Comparison of ENCODE assay signal across 23 cellular contexts in the genomic region with DNA sequence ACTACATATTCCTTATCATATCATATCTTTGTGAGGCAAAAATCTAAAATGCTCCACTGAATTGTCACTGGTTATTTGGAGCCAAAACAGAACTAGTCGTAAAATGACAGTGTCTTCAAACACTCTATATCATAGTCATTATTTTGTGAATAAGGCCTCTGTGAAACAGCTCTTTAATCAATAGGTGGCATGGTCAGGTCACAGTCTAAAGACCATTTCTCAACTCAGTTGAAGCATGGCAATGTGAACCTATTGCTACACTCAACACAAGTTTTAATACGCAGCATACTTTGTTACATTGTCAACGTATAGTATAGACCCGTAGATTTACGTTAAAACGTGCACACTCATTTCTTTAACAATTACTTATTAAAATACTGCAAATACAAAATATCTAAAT.
"Had no signal": no experiment of that assay in that cellular context is flagged by ENCODE, and none has a peak within 500 bp of the region (broad histone marks: within the 10 kb centered on the region; RNA-seq: fewer than 3 reads in every experiment).

No MANE protein-coding gene starts in this region.

- H3K4me3 ChIP-seq: colonic mucosa, esophagus squamous epithelium, gastrocnemius medialis, heart right ventricle, left ventricle myocardium inferior, lower lobe of right lung, mucosa of descending colon had no signal

- H3K27ac ChIP-seq: colonic mucosa, epithelial cell of prostate, esophagus squamous epithelium, gastrocnemius medialis, heart right ventricle, left ventricle myocardium inferior, lower lobe of right lung had no signal

- H3K4me1 ChIP-seq: colonic mucosa, esophagus squamous epithelium, gastrocnemius medialis, heart right ventricle, left ventricle myocardium inferior, lower lobe of right lung had no signal

- H3K36me3 ChIP-seq: colonic mucosa, esophagus squamous epithelium, gastrocnemius medialis, heart right ventricle, left ventricle myocardium inferior, lower lobe of right lung had no signal

- ATAC-seq: effector memory CD8-positive, alpha-beta T cell; esophagus mucosa; gastrocnemius medialis; heart right ventricle; left colon; lower lobe of right lung; mucosa of descending colon; naive thymus-derived CD8-positive, alpha-beta T cell had no signal

- DNase-seq: colonic mucosa; cortex of kidney; effector CD8-positive, alpha-beta T cell; effector memory CD8-positive, alpha-beta T cell; endodermal cell; erythroblast; esophagus squamous epithelium; foreskin fibroblast; foreskin melanocyte; gastrocnemius medialis; glutamatergic neuron; head of caudate nucleus; heart right ventricle; hippocampal formation; left colon; left ventricle myocardium inferior; lower lobe of right lung; mesenchymal stem cell; mucosa of descending colon; naive B cell; naive thymus-derived CD8-positive, alpha-beta T cell had no signal

- H3K27me3 ChIP-seq: colonic mucosa, esophagus squamous epithelium, gastrocnemius medialis, heart right ventricle had no signal

- H3K9me3 ChIP-seq: colonic mucosa, esophagus squamous epithelium, gastrocnemius medialis, heart right ventricle, left ventricle myocardium inferior, lower lobe of right lung had no signal
